15 cellular contexts compared by ENCODE assay signal in genomic region chr12:23222801-23223200, GRCh38.
"Had no signal": no experiment of that assay in that cellular context is flagged by ENCODE, and none has a peak within 500 bp of the region (broad histone marks: within the 10 kb centered on the region; RNA-seq: fewer than 3 reads in every experiment).

No MANE protein-coding gene starts in this region.

- ATAC-seq: stimulated activated memory B cell treated with anti-CD40 and anti-IgM and Interleukin-4, amounts not matched to agents 10 μg/mL and 1 μg/mL and 100 μg/mL, for 72 hours had no signal

- H3K9me3 Mint-ChIP-seq: activated T-helper 2 cell treated with anti-CD3 and anti-CD28 coated beads, Interferon-gamma antibody, Interleukin-2, Interleukin-4, amounts not matched to agents 10 μg/mL and 5 μg/mL and 100 μg/mL, durations not matched to agents 14 hours and 24 hours and 36 hours; stimulated activated memory B cell treated with anti-CD40 and anti-IgM and Interleukin-4, amounts not matched to agents 10 μg/mL and 1 μg/mL and 100 μg/mL, for 72 hours had no signal

- H3K27ac ChIP-seq: cardiac muscle cell, colonic mucosa, esophagus squamous epithelium, ovary had no signal

- H3K36me3 Mint-ChIP-seq: naive B cell; stimulated activated memory B cell treated with anti-CD40 and anti-IgM and Interleukin-4, amounts not matched to agents 10 μg/mL and 1 μg/mL and 100 μg/mL, for 72 hours had no signal

- H3K27ac Mint-ChIP-seq: activated T-helper 2 cell treated with anti-CD3 and anti-CD28 coated beads, Interferon-gamma antibody, Interleukin-2, Interleukin-4, amounts not matched to agents 10 μg/mL and 5 μg/mL and 100 μg/mL, durations not matched to agents 14 hours and 24 hours and 36 hours; naive B cell; stimulated activated memory B cell treated with anti-CD40 and anti-IgM and Interleukin-4, amounts not matched to agents 10 μg/mL and 1 μg/mL and 100 μg/mL, for 72 hours had no signal

- H3K4me1 Mint-ChIP-seq: naive B cell; stimulated activated memory B cell treated with anti-CD40 and anti-IgM and Interleukin-4, amounts not matched to agents 10 μg/mL and 1 μg/mL and 100 μg/mL, for 72 hours had no signal

- DNase-seq: activated CD4-positive, alpha-beta T cell treated with anti-CD3 and anti-CD28 coated beads, Interleukin-2, amount 50 U/mL, for 48 hours; activated naive CD4-positive, alpha-beta T cell treated with anti-CD3 and anti-CD28 coated beads, Interleukin-2, amount 50 U/mL, for 16 hours; colonic mucosa; esophagus squamous epithelium; head of caudate nucleus; left cardiac atrium; midbrain; naive B cell; ovary; T-helper 1 cell; T1000 had no signal

- H3K36me3 ChIP-seq: cardiac muscle cell, colonic mucosa, esophagus squamous epithelium, ovary had no signal

- H3K4me3 Mint-ChIP-seq: naive B cell; stimulated activated memory B cell treated with anti-CD40 and anti-IgM and Interleukin-4, amounts not matched to agents 10 μg/mL and 1 μg/mL and 100 μg/mL, for 72 hours had no signal

- H3K4me1 ChIP-seq: colonic mucosa, esophagus squamous epithelium had no signal

- H3K9me3 ChIP-seq: colonic mucosa, esophagus squamous epithelium, ovary had no signal

- H3K27me3 ChIP-seq: cardiac muscle cell, colonic mucosa, esophagus squamous epithelium, ovary had no signal

- H3K4me3 ChIP-seq: cardiac muscle cell, colonic mucosa, esophagus squamous epithelium, lung, ovary had no signal
